In genomic region chr15:63256433-63256884, GRCh38 we compare ENCODE assay signal across 10 cellular contexts. TPM values are rescaled to one million over a fixed set of nuclear protein-coding genes. Genes with fewer than 3 reads are reported as not detected.
A peak's percentile ranks its signal among the peaks of the same experiment; 100 is the strongest.
DNase-seq lines count a peak whose midpoint lies in the region; FAIRE-seq and TF ChIP-seq lines count a peak whose summit lies in the region.
"Had no signal": no experiment of that assay in that cellular context is flagged by ENCODE, and none has a peak within 500 bp of the region (broad histone marks: within the 10 kb centered on the region; RNA-seq: fewer than 3 reads in every experiment).

No MANE protein-coding gene starts in this region.

- peaks cover 47% of the 10 kb centered on the region for H3K36me3 Mint-ChIP-seq in nephron (ENCODE audit: low read depth)

- intact Hi-C loops in kidney (cut with DNase I), result no loop called here

- TF ChIP-seq CTCF in nephron (IDR thresholded peaks at IDR 0.05; ENCODE audit: unreplicated experiment in 3 of 3), result no peak
- TF ChIP-seq CTCF in kidney (IDR thresholded peaks at IDR 0.05; ENCODE audit: borderline replicate concordance, extremely low read depth, insufficient read depth), result no peak

- no peaks in the 10 kb centered on the region for H3K27me3 ChIP-seq in ectodermal cell (ENCODE audit: control insufficient read depth, insufficient read depth, low read length, poor library complexity, severe bottlenecking)

- no peaks in the 10 kb centered on the region for H3K27me3 Mint-ChIP-seq in nephron (ENCODE audit: low read depth)

- peaks cover 16% of the 10 kb centered on the region for H3K4me1 Mint-ChIP-seq in nephron

- H3K4me3 ChIP-seq in ectodermal cell (ENCODE audit: insufficient read depth, low read depth, low read length) (no peak overlapping the region), kidney (ENCODE audit: low read length in 2 of 2) (no peak overlapping the region)

- H3K9ac ChIP-seq in kidney (ENCODE audit: low read length in 2 of 2), result no peak overlapping the region

- H3K4me1 ChIP-seq in ectodermal cell (ENCODE audit: control insufficient read depth, insufficient read depth, low read length) (peaks cover 17% of the 10 kb centered on the region), kidney (ENCODE audit: control insufficient read depth in 1 of 2, insufficient read depth in 1 of 2, low read depth in 1 of 2, low read length in 2 of 2) (no peaks in the 10 kb centered on the region)

- H3K27ac Mint-ChIP-seq in nephron, result peak overlapping the region; percentile 62 to 81 (median 66)

- 9 to 22% methylated on average over 4 of the region's 4 CpGs for WGBS in ectodermal cell, 2 experiments

- no peaks in the 10 kb centered on the region for H3K9me3 Mint-ChIP-seq in nephron

- FAIRE-seq in G401.6 (lab: Jason Lieb, UNC), result peak; percentile 85
- no peak for FAIRE-seq in kidney (lab: Jason Lieb, UNC)

- no peaks in the 10 kb centered on the region for H3K9me3 ChIP-seq in ectodermal cell (ENCODE audit: control insufficient read depth, low read length)
- no peaks in the 10 kb centered on the region for H3K9me3 ChIP-seq in kidney (ENCODE audit: control insufficient read depth in 1 of 2, low read length in 2 of 2)

- H3K36me3 ChIP-seq in ectodermal cell (ENCODE audit: control insufficient read depth, insufficient read depth, low read length) (peaks cover 10% of the 10 kb centered on the region), kidney (ENCODE audit: control insufficient read depth in 1 of 2, insufficient read depth in 2 of 2, low read length in 2 of 2) (peaks cover 0 to 4% of the 10 kb centered on the region in 2 donors)

- H3K27ac ChIP-seq in ectodermal cell (ENCODE audit: insufficient read depth, low read depth, low read length, poor library complexity, severe bottlenecking) (peak overlapping the region; percentile 80), kidney (ENCODE audit: low read depth in 2 of 2, low read length in 2 of 2) (no peak overlapping the region)

- DNase-seq in NCI-H460 (ENCODE audit: extremely low read depth, low read depth) (peak; percentile 25), NCI-H345 treated with DMSO at 0.1 percent for 48 hours (lab: John Stamatoyannopoulos, UW; ENCODE audit: unreplicated experiment) (no peak), kidney (no peak), hypothalamus (lab: John Stamatoyannopoulos, UW) (no peak)
- no peak for DNase-seq in activated CD4-positive, alpha-beta T cell treated with anti-CD3 and anti-CD28 coated beads for 1 hour
- DNase-seq: left colon, NCI-H2029 had no signal

- H3K4me3 Mint-ChIP-seq in nephron, result no peak overlapping the region

RNA-seq across cellular contexts. Expression of gene APH1B, which starts 20.9 kb away (rescaled TPM):
- 6.6 and 8.2 TPM in 2 replicates for total RNA-seq in NCI-H460 (2014; rRNA removed; shearing (Covaris generic))
- 4.2 and 12.2 TPM in 2 replicates for polyA plus RNA-seq in NCI-H460 (2014; cell fraction: nucleus; rRNA removed)
- polyA plus RNA-seq in ectodermal cell (2013, experiment 1 of 4), result 5.4 TPM
- 4.8 TPM for polyA plus RNA-seq in ectodermal cell (2013, experiment 2 of 4)
- polyA plus RNA-seq in ectodermal cell (2013, experiment 3 of 4), result 5.9 TPM
- 6.7 TPM for polyA plus RNA-seq in ectodermal cell (2013, experiment 4 of 4)
- total RNA-seq in kidney, result 22.4 TPM
- polyA plus RNA-seq in kidney (ENCODE audit: insufficient read depth, low read depth, low replicate concordance), result 12.3 TPM
